ENCODE assay signal across 16 cellular contexts in genomic region chr19:48670699-48671455, GRCh38. TPM values are rescaled to one million over a fixed set of nuclear protein-coding genes. Genes with fewer than 3 reads are reported as not detected.
"Had no signal": no experiment of that assay in that cellular context is flagged by ENCODE, and none has a peak within 500 bp of the region (broad histone marks: within the 10 kb centered on the region; RNA-seq: fewer than 3 reads in every experiment).

No MANE protein-coding gene starts in this region.

- H3K9me3 Mint-ChIP-seq: stimulated activated effector memory CD8-positive, alpha-beta T cell treated with anti-CD3 and anti-CD28 coated beads, Interleukin-12 subunit alpha, Interleukin-12 subunit beta, amount 100 ng/mL, for 72 hours had no signal

- H3K4me3 Mint-ChIP-seq: activated CD4-positive, alpha-beta T cell treated with anti-CD3 and anti-CD28 coated beads, Interleukin-2, amount 10 ng/mL, durations not matched to agents 7 days and 5 days; activated naive CD8-positive, alpha-beta T cell treated with anti-CD3 and anti-CD28 coated beads, Interleukin-2, amount 10 ng/mL, durations not matched to agents 7 days and 5 days; stimulated activated effector memory CD8-positive, alpha-beta T cell treated with anti-CD3 and anti-CD28 coated beads, Interleukin-12 subunit alpha, Interleukin-12 subunit beta, amount 100 ng/mL, for 72 hours had no signal

- H3K36me3 ChIP-seq: gastrocnemius medialis, heart left ventricle, pancreas, thyroid gland, uterus had no signal

- H3K27ac ChIP-seq: gastrocnemius medialis, heart left ventricle, pancreas, thyroid gland, uterus had no signal

- H3K27me3 Mint-ChIP-seq: activated CD4-positive, alpha-beta T cell treated with anti-CD3 and anti-CD28 coated beads, Interleukin-2, amount 10 ng/mL, durations not matched to agents 7 days and 5 days; activated naive CD8-positive, alpha-beta T cell treated with anti-CD3 and anti-CD28 coated beads, Interleukin-2, amount 10 ng/mL, durations not matched to agents 7 days and 5 days had no signal

- H3K4me3 ChIP-seq: gastrocnemius medialis, heart left ventricle, pancreas, thyroid gland, uterus had no signal

- DNase-seq: activated CD4-positive, alpha-beta T cell treated with anti-CD3 and anti-CD28 coated beads, Interleukin-2, amount 10 ng/mL, durations not matched to agents 7 days and 5 days; activated CD4-positive, CD25-positive, alpha-beta regulatory T cell; activated CD8-positive, alpha-beta memory T cell treated with anti-CD3 and anti-CD28 coated beads for 24 hours; activated naive CD8-positive, alpha-beta T cell treated with anti-CD3 and anti-CD28 coated beads, Interleukin-2, amount 10 ng/mL, durations not matched to agents 7 days and 5 days; cerebellar nuclear complex; erythroblast; gastrocnemius medialis; heart left ventricle; mesendoderm; pancreas; stimulated activated CD4-positive, alpha-beta T cell treated with anti-CD3 and anti-CD28 coated beads, Interleukin-12 subunit alpha, Interleukin-12 subunit beta, amount 100 ng/mL, for 4 hours; stimulated activated CD4-positive, alpha-beta T cell treated with anti-CD3 and anti-CD28 coated beads, Interleukin-2, amount 100 ng/mL, for 24 hours; T-helper 2 cell; thyroid gland; uterus had no signal

- H3K9me3 ChIP-seq: gastrocnemius medialis, heart left ventricle, pancreas, thyroid gland, uterus had no signal

- H3K27me3 ChIP-seq: gastrocnemius medialis, heart left ventricle, pancreas, thyroid gland, uterus had no signal

RNA-seq across cellular contexts. Expression of gene NTN5, which starts 1.9 kb away (rescaled TPM):
- total RNA-seq: gastrocnemius medialis had no signal

RNA-seq across cellular contexts. Expression of gene FUT2, which starts 24.9 kb away (rescaled TPM):
- total RNA-seq: activated CD4-positive, alpha-beta T cell treated with anti-CD3 and anti-CD28 coated beads, Interleukin-2, amount 10 ng/mL, durations not matched to agents 7 days and 5 days; activated naive CD8-positive, alpha-beta T cell treated with anti-CD3 and anti-CD28 coated beads, Interleukin-2, amount 10 ng/mL, durations not matched to agents 7 days and 5 days had no signal
